8 cellular contexts compared by ENCODE assay signal in genomic region chr11:64229959-64230208, GRCh38. TPM values are rescaled to one million over a fixed set of nuclear protein-coding genes. Genes with fewer than 3 reads are reported as not detected.
DNase-seq lines count a peak whose midpoint lies in the region; ATAC-seq and TF ChIP-seq lines count a peak whose summit lies in the region.

No MANE protein-coding gene starts in this region.

- H3K4me3 ChIP-seq in AG10803 (ENCODE audit: low read length) (peak overlapping the region; percentile 81), MM.1S (ENCODE audit: low read length) (peak overlapping the region; percentile 97), ectodermal cell (ENCODE audit: insufficient read depth, low read depth, low read length) (peak overlapping the region; percentile 73)

- peaks cover 10% of the 10 kb centered on the region for H3F3A ChIP-seq in MM.1S (ENCODE audit: insufficient read depth, low read length)

- H2AFZ ChIP-seq in MM.1S (ENCODE audit: low read length) = peak overlapping the region; percentile 78

- H3K9me3 ChIP-seq in MM.1S (replicated peaks; ENCODE audit: insufficient read depth, low read length) (no peaks in the 10 kb centered on the region), ectodermal cell (ENCODE audit: control insufficient read depth, low read length) (no peaks in the 10 kb centered on the region)

- no peaks in the 10 kb centered on the region for H3K9me3 Mint-ChIP-seq in natural killer cell treated with Interleukin-12 subunit alpha and Interleukin-12 subunit beta and Interleukin-15 and Interleukin-18, amount 100 ng/mL, for 72 hours

- peak overlapping the region; percentile 89 for H3K9ac ChIP-seq in MM.1S (ENCODE audit: low read length)

- peak overlapping the region; percentile 90 for H3K4me3 Mint-ChIP-seq in natural killer cell treated with Interleukin-12 subunit alpha and Interleukin-12 subunit beta and Interleukin-15 and Interleukin-18, amount 100 ng/mL, for 72 hours

- DNase-seq in AG10803 (ENCODE audit: low read depth) (no peak), MM.1S (no peak), activated gamma-delta T cell treated with Interleukin-2 at 50 U/mL for 16 hours (no peak), hippocampal formation (lab: John Stamatoyannopoulos, UW) (no peak), GDM1 (lab: John Stamatoyannopoulos, UW) (no peak)
- DNase-seq in natural killer cell treated with Interleukin-12 subunit alpha and Interleukin-12 subunit beta and Interleukin-15 and Interleukin-18, amount 100 ng/mL, for 72 hours (ENCODE audit: low spot score) = peak; percentile 60

- H3K27ac Mint-ChIP-seq in natural killer cell treated with Interleukin-12 subunit alpha and Interleukin-12 subunit beta and Interleukin-15 and Interleukin-18, amount 100 ng/mL, for 72 hours = peak overlapping the region; percentile 84 to 89

- peaks cover 30% of the 10 kb centered on the region for H3K79me2 ChIP-seq in MM.1S (ENCODE audit: low read length)

- H3K36me3 Mint-ChIP-seq in natural killer cell treated with Interleukin-12 subunit alpha and Interleukin-12 subunit beta and Interleukin-15 and Interleukin-18, amount 100 ng/mL, for 72 hours = no peaks in the 10 kb centered on the region

- H3K27me3 Mint-ChIP-seq in natural killer cell treated with Interleukin-12 subunit alpha and Interleukin-12 subunit beta and Interleukin-15 and Interleukin-18, amount 100 ng/mL, for 72 hours = no peaks in the 10 kb centered on the region

- H3K27ac ChIP-seq in MM.1S (ENCODE audit: low read length) (peak overlapping the region; percentile 51; the same call in 1 of the 2 replicates), ectodermal cell (ENCODE audit: insufficient read depth, low read depth, low read length, poor library complexity, severe bottlenecking) (peak overlapping the region; percentile 69)

- H3K27me3 ChIP-seq in MM.1S (replicated peaks; ENCODE audit: insufficient read depth, low read length) (no peaks in the 10 kb centered on the region), ectodermal cell (ENCODE audit: control insufficient read depth, insufficient read depth, low read length, poor library complexity, severe bottlenecking) (peaks cover 37% of the 10 kb centered on the region)

- H4K20me1 ChIP-seq in MM.1S (ENCODE audit: insufficient read depth, low read length) = no peaks in the 10 kb centered on the region

- no peak for ATAC-seq in natural killer cell treated with Interleukin-12 subunit alpha and Interleukin-12 subunit beta and Interleukin-15 and Interleukin-18, amount 100 ng/mL, for 72 hours
- ATAC-seq in esophagus mucosa = no peak

- TF ChIP-seq CTCF in AG10803 (conservative IDR thresholded peaks at IDR 0.05; ENCODE audit: low read length) = no peak
- no peak for TF ChIP-seq CTCF in MM.1S (IDR thresholded peaks at IDR 0.05; ENCODE audit: low read length)

- peaks cover 27 to 31% of the 10 kb centered on the region in 2 donors for H3K4me1 Mint-ChIP-seq in natural killer cell treated with Interleukin-12 subunit alpha and Interleukin-12 subunit beta and Interleukin-15 and Interleukin-18, amount 100 ng/mL, for 72 hours (ENCODE audit: low read depth in 2 of 2)

- peaks cover 14% of the 10 kb centered on the region for H3K4me1 ChIP-seq in MM.1S (ENCODE audit: low read length)
- H3K4me1 ChIP-seq in ectodermal cell (ENCODE audit: control insufficient read depth, insufficient read depth, low read length) = peaks cover 28% of the 10 kb centered on the region

- WGBS in ectodermal cell, 2 experiments = 35 to 38% methylated on average over 7 of the region's 7 CpGs

- H3K9me2 ChIP-seq in MM.1S (replicated peaks; ENCODE audit: insufficient read depth, low read length) = no peaks in the 10 kb centered on the region

- H3K4me2 ChIP-seq in MM.1S (ENCODE audit: low read depth, low read length) = peak overlapping the region; percentile 85

- H3K36me3 ChIP-seq in MM.1S (replicated peaks; ENCODE audit: insufficient read depth, low read length) (no peaks in the 10 kb centered on the region), ectodermal cell (ENCODE audit: control insufficient read depth, insufficient read depth, low read length) (no peaks in the 10 kb centered on the region)

RNA-seq across cellular contexts. Expression of gene DNAJC4, which starts 0.5 kb away (rescaled TPM):
- 24.1 TPM for polyA plus RNA-seq in ectodermal cell (2013, experiment 1 of 4)
- polyA plus RNA-seq in ectodermal cell (2013, experiment 2 of 4) = 22.4 TPM
- 30.7 TPM for polyA plus RNA-seq in ectodermal cell (2013, experiment 3 of 4)
- 34.4 TPM for polyA plus RNA-seq in ectodermal cell (2013, experiment 4 of 4)
- total RNA-seq in natural killer cell treated with Interleukin-12 subunit alpha and Interleukin-12 subunit beta and Interleukin-15 and Interleukin-18, amount 100 ng/mL, for 72 hours = 10 to 100 TPM; 31.2 to 33.0 TPM
- total RNA-seq in esophagus mucosa = 16.7 TPM

RNA-seq across cellular contexts. Expression of gene NUDT22, which starts 3.8 kb away (rescaled TPM):
- 22.5 TPM for polyA plus RNA-seq in ectodermal cell (2013, experiment 1 of 4)
- 21.9 TPM for polyA plus RNA-seq in ectodermal cell (2013, experiment 2 of 4)
- polyA plus RNA-seq in ectodermal cell (2013, experiment 3 of 4) = 20.7 TPM
- polyA plus RNA-seq in ectodermal cell (2013, experiment 4 of 4) = 20.3 TPM
- total RNA-seq in natural killer cell treated with Interleukin-12 subunit alpha and Interleukin-12 subunit beta and Interleukin-15 and Interleukin-18, amount 100 ng/mL, for 72 hours = 100 to 1,000 TPM in 1 of 2 donors, 10 to 100 TPM in 1; 83.6 to 120 TPM
- total RNA-seq in esophagus mucosa = 59.9 TPM

RNA-seq across cellular contexts. Expression of gene TRPT1, which starts 3.9 kb away (rescaled TPM):
- polyA plus RNA-seq in ectodermal cell (2013, experiment 1 of 4) = 24.7 TPM
- 21.7 TPM for polyA plus RNA-seq in ectodermal cell (2013, experiment 2 of 4)
- polyA plus RNA-seq in ectodermal cell (2013, experiment 3 of 4) = 27.8 TPM
- polyA plus RNA-seq in ectodermal cell (2013, experiment 4 of 4) = 32.4 TPM
- total RNA-seq in natural killer cell treated with Interleukin-12 subunit alpha and Interleukin-12 subunit beta and Interleukin-15 and Interleukin-18, amount 100 ng/mL, for 72 hours = 10 to 100 TPM; 30.5 to 35.7 TPM
- 25.1 TPM for total RNA-seq in esophagus mucosa

RNA-seq across cellular contexts. Expression of gene VEGFB, which starts 4.5 kb away (rescaled TPM):
- polyA plus RNA-seq in ectodermal cell (2013, experiment 1 of 4) = 23.1 TPM
- polyA plus RNA-seq in ectodermal cell (2013, experiment 2 of 4) = 21.7 TPM
- 17.9 TPM for polyA plus RNA-seq in ectodermal cell (2013, experiment 3 of 4)
- 20.1 TPM for polyA plus RNA-seq in ectodermal cell (2013, experiment 4 of 4)
- 10 to 100 TPM; 38.7 to 42.3 TPM for total RNA-seq in natural killer cell treated with Interleukin-12 subunit alpha and Interleukin-12 subunit beta and Interleukin-15 and Interleukin-18, amount 100 ng/mL, for 72 hours
- 45.2 TPM for total RNA-seq in esophagus mucosa

RNA-seq across cellular contexts. Expression of gene FKBP2, which starts 11.0 kb away (rescaled TPM):
- 53.6 TPM for polyA plus RNA-seq in ectodermal cell (2013, experiment 1 of 4)
- 57.5 TPM for polyA plus RNA-seq in ectodermal cell (2013, experiment 2 of 4)
- polyA plus RNA-seq in ectodermal cell (2013, experiment 3 of 4) = 56.2 TPM
- polyA plus RNA-seq in ectodermal cell (2013, experiment 4 of 4) = 53.1 TPM
- 10 to 100 TPM; 33.1 to 53.5 TPM for total RNA-seq in natural killer cell treated with Interleukin-12 subunit alpha and Interleukin-12 subunit beta and Interleukin-15 and Interleukin-18, amount 100 ng/mL, for 72 hours
- total RNA-seq in esophagus mucosa = 40.7 TPM
